ENCODE assay signal across 8 cellular contexts in the genomic region with DNA sequence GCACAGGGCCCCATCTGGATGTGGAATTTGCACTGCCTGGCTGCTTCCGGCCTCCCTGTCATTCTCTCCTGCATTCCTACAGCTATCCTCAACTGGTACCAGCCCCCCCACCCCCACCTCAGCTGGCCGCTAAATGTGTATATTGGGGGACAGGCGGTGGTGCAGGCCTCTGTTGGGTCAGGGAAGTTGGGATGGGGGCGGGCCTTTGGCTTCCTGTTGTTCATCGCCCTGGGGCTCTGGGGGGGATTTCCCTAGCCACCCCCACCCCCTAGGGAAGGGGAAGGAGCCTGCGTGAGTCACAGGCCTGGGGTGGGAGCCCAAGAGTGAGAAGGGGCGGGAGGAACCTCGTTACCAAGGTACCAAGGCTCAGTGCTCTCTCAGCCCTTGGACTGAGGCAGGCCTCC. TPM values are rescaled to one million over a fixed set of nuclear protein-coding genes. Genes with fewer than 3 reads are reported as not detected.
DNase-seq lines count a peak whose midpoint lies in the region; ATAC-seq, FAIRE-seq and TF ChIP-seq lines count a peak whose summit lies in the region.

No MANE protein-coding gene starts in this region.

- peak; percentile 47 for ATAC-seq in HG03432 (IDR thresholded peaks at IDR 0.05; ENCODE audit: unreplicated experiment)
- peak; percentile 92 for ATAC-seq in natural killer cell treated with Interleukin-12 subunit alpha and Interleukin-12 subunit beta and Interleukin-15 and Interleukin-18, amount 100 ng/mL, for 72 hours
- ATAC-seq in HG02884 (IDR thresholded peaks at IDR 0.05; ENCODE audit: unreplicated experiment) = no peak
- ATAC-seq in HG03095 (IDR thresholded peaks at IDR 0.05; ENCODE audit: unreplicated experiment) = no peak

- H3K27me3 Mint-ChIP-seq in natural killer cell treated with Interleukin-12 subunit alpha and Interleukin-12 subunit beta and Interleukin-15 and Interleukin-18, amount 100 ng/mL, for 72 hours = no peaks in the 10 kb centered on the region

- H3K4me3 Mint-ChIP-seq in natural killer cell treated with Interleukin-12 subunit alpha and Interleukin-12 subunit beta and Interleukin-15 and Interleukin-18, amount 100 ng/mL, for 72 hours = peak overlapping the region; percentile 83

- H3K4me1 Mint-ChIP-seq in natural killer cell treated with Interleukin-12 subunit alpha and Interleukin-12 subunit beta and Interleukin-15 and Interleukin-18, amount 100 ng/mL, for 72 hours (ENCODE audit: low read depth in 2 of 2) = peaks cover 29 to 47% of the 10 kb centered on the region in 2 donors

- TF ChIP-seq CTCF in choroid plexus epithelial cell (conservative IDR thresholded peaks at IDR 0.05; ENCODE audit: low read depth, low read length) = no peak

- H3K36me3 Mint-ChIP-seq in natural killer cell treated with Interleukin-12 subunit alpha and Interleukin-12 subunit beta and Interleukin-15 and Interleukin-18, amount 100 ng/mL, for 72 hours = no peaks in the 10 kb centered on the region

- DNase-seq in Ammon's horn (ENCODE audit: low spot score) = peak; percentile 58
- DNase-seq in activated CD4-positive, CD25-positive, alpha-beta regulatory T cell treated with anti-CD3 and anti-CD28 coated beads, Interleukin-2, amount 50 U/mL, for 72 hours = peak; percentile 72
- peak; percentile 72 for DNase-seq in choroid plexus epithelial cell (ENCODE audit: low read depth)
- DNase-seq in natural killer cell treated with Interleukin-12 subunit alpha and Interleukin-12 subunit beta and Interleukin-15 and Interleukin-18, amount 100 ng/mL, for 72 hours (ENCODE audit: low spot score) = peak; percentile 89
- peak; percentile 79 for DNase-seq in urothelium cell line (ENCODE audit: low spot score)

- no peak overlapping the region for H3K4me3 ChIP-seq in choroid plexus epithelial cell (ENCODE audit: low read depth, low read length)

- no peaks in the 10 kb centered on the region for H3K9me3 Mint-ChIP-seq in natural killer cell treated with Interleukin-12 subunit alpha and Interleukin-12 subunit beta and Interleukin-15 and Interleukin-18, amount 100 ng/mL, for 72 hours

- FAIRE-seq in urothelium cell line (lab: Jason Lieb, UNC) = no peak

- H3K27ac Mint-ChIP-seq in natural killer cell treated with Interleukin-12 subunit alpha and Interleukin-12 subunit beta and Interleukin-15 and Interleukin-18, amount 100 ng/mL, for 72 hours = peak overlapping the region; percentile 88 to 94

RNA-seq across cellular contexts. Expression of a gene that starts 10.6 kb away (rescaled TPM):
- 10 to 100 TPM; 21.6 to 30.5 TPM for total RNA-seq in natural killer cell treated with Interleukin-12 subunit alpha and Interleukin-12 subunit beta and Interleukin-15 and Interleukin-18, amount 100 ng/mL, for 72 hours

RNA-seq across cellular contexts. Expression of a gene that starts 45.7 kb away (rescaled TPM):
- 10 to 100 TPM; 14.2 to 16.1 TPM for total RNA-seq in natural killer cell treated with Interleukin-12 subunit alpha and Interleukin-12 subunit beta and Interleukin-15 and Interleukin-18, amount 100 ng/mL, for 72 hours

RNA-seq across cellular contexts. Expression of a gene that starts 51.7 kb away (rescaled TPM):
- total RNA-seq in natural killer cell treated with Interleukin-12 subunit alpha and Interleukin-12 subunit beta and Interleukin-15 and Interleukin-18, amount 100 ng/mL, for 72 hours = 1 to 10 TPM in 1 of 2 donors, under 1 TPM in 1; 0.21 to 1.0 TPM

Comparison
In these comparisons a context has a peak if more than half of its experiments do, and no peak if none do; other contexts are left out.
1. ATAC-seq: peak in HG03432 (single experiment) and natural killer cell treated with Interleukin-12 subunit alpha and Interleukin-12 subunit beta and Interleukin-15 and Interleukin-18, amount 100 ng/mL, for 72 hours (2 of 2); none in HG02884 (single experiment) and HG03095 (single experiment).
2. Peak in every context shown above with its lines, with median percentiles within 50 percentile points of each other: DNase-seq.